8 cellular contexts compared by ENCODE assay signal in the genomic region with DNA sequence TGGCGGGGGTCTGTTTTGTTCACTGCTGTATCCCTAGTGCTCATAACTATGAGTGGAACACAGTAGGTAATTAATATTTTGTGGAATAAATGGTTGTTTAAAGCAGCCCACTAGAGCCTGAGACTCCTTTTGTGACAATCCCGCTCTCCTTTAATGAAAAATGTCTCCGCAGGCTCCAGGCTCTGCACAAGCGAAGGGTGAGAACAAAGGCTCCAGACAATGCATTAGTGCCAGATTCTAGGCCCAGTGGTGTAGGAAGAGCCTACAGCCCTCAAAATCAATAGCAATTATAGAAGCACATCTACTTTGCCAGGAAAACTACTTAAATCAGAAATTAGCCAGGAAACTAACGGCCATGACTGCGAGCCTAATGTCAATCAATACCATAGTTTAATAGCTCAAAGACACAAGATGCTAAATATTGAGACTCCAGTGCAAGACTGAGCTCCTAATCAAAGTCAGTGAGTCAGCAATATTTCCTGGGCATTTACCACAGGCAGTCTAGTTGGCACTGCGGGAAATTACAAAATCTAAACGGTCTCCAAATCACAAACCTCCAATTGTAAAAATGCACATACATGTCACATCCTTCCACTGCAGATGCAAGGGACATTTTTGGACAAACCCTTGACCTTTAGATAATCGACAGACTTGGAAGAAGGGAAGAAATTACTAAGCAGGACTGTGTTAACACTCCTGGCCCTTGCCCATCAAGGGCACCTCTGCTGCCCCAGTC. TPM values are rescaled to one million over a fixed set of nuclear protein-coding genes. Genes with fewer than 3 reads are reported as not detected.
DNase-seq lines count a peak whose midpoint lies in the region; ATAC-seq and TF ChIP-seq lines count a peak whose summit lies in the region.

No MANE protein-coding gene starts in this region.

- H3K9me3 ChIP-seq in RWPE2 (ENCODE audit: severe bottlenecking): no peaks in the 10 kb centered on the region
- H3K9me3 ChIP-seq in skeletal muscle tissue (ENCODE audit: control insufficient read depth in 3 of 3, low read length in 3 of 3): no peaks in the 10 kb centered on the region

- no peak for ATAC-seq in RWPE2 (ENCODE audit: low read depth)
- no peak for ATAC-seq in GM18498 (IDR thresholded peaks at IDR 0.05; ENCODE audit: unreplicated experiment)
- ATAC-seq in HG02642 (IDR thresholded peaks at IDR 0.05; ENCODE audit: poor library complexity, unreplicated experiment): no peak

- DNase-seq in HT-29 (ENCODE audit: low spot score) (peak; percentile 52), RWPE2 (ENCODE audit: low spot score) (no peak), fibroblast of gingiva (ENCODE audit: low read depth) (peak; percentile 44), DMS53 (lab: John Stamatoyannopoulos, UW) (no peak)
- no peak for DNase-seq in stimulated activated CD4-positive, alpha-beta T cell treated with anti-CD3 and anti-CD28 coated beads, Interleukin-2, amount 100 ng/mL, for 48 hours

- H3K4me3 ChIP-seq in RWPE2 (ENCODE audit: severe bottlenecking) (peak overlapping the region; percentile 97), skeletal muscle tissue (ENCODE audit: low read length in 3 of 3) (peak overlapping the region; percentile 75 to 96 (median 81))

- peaks cover 65% of the 10 kb centered on the region for H3K36me3 ChIP-seq in RWPE2 (ENCODE audit: low read depth)
- H3K36me3 ChIP-seq in skeletal muscle tissue (ENCODE audit: control insufficient read depth in 3 of 3, insufficient read depth in 3 of 3, low read length in 3 of 3): peaks cover 0 to 7% (median 0%) of the 10 kb centered on the region in 3 donors

- peak overlapping the region; percentile 30 to 63 (median 40) for H3K9ac ChIP-seq in skeletal muscle tissue (ENCODE audit: low read depth in 1 of 3, low read length in 3 of 3)

- H3K27ac ChIP-seq in RWPE2 (ENCODE audit: poor library complexity, severe bottlenecking): peak overlapping the region; percentile 99
- H3K27ac ChIP-seq in skeletal muscle tissue (ENCODE audit: low read depth, low read length): peak overlapping the region; percentile 96

- peaks cover 55% of the 10 kb centered on the region for H3K4me1 ChIP-seq in RWPE2 (ENCODE audit: insufficient read depth, poor library complexity, severe bottlenecking)
- H3K4me1 ChIP-seq in skeletal muscle tissue (ENCODE audit: control insufficient read depth in 3 of 3, insufficient read depth in 3 of 3, low read length in 3 of 3): peaks cover 63 to 76% (median 74%) of the 10 kb centered on the region in 3 donors

- no peak for TF ChIP-seq CTCF in RWPE2 (IDR thresholded peaks at IDR 0.05; ENCODE audit: poor library complexity, severe bottlenecking)

- H3K27me3 ChIP-seq in RWPE2 (ENCODE audit: insufficient read depth, poor library complexity, severe bottlenecking) (no peaks in the 10 kb centered on the region), skeletal muscle tissue (ENCODE audit: control insufficient read depth in 3 of 3, insufficient read depth in 3 of 3, low read length in 3 of 3) (no peaks in the 10 kb centered on the region)

RNA-seq across cellular contexts. Expression of a gene that starts 2.3 kb away (rescaled TPM):
- total RNA-seq in HT-29 (2014; rRNA removed; shearing (Covaris generic)): 1,535 and 1,670 TPM in 2 replicates
- 631 TPM for total RNA-seq in skeletal muscle tissue

Comparison
In these comparisons a context has a peak if more than half of its experiments do, and no peak if none do; other contexts are left out.
1. DNase-seq: peak in HT-29 (single experiment) and fibroblast of gingiva (single experiment); none in RWPE2 (single experiment), DMS53 (single experiment) and stimulated activated CD4-positive, alpha-beta T cell treated with anti-CD3 and anti-CD28 coated beads, Interleukin-2, amount 100 ng/mL, for 48 hours (0 of 2).